ENCODE assay signal across 12 cellular contexts in genomic region chr5:151662805-151663204, GRCh38. TPM values are rescaled to one million over a fixed set of nuclear protein-coding genes. Genes with fewer than 3 reads are reported as not detected.
DNase-seq lines count a peak whose midpoint lies in the region; ATAC-seq and TF ChIP-seq lines count a peak whose summit lies in the region.
"Had no signal": no experiment of that assay in that cellular context is flagged by ENCODE, and none has a peak within 500 bp of the region (broad histone marks: within the 10 kb centered on the region; RNA-seq: fewer than 3 reads in every experiment).

No MANE protein-coding gene starts in this region.

- BruUV-seq in OCI-LY7 (replicated peaks; lab: Mats Ljungman, UMichigan): no TSS peak

- H3K27me3 ChIP-seq in GM06990 (replicated peaks; ENCODE audit: control insufficient read depth, insufficient read depth, low read length): no peaks in the 10 kb centered on the region
- H3K27me3 ChIP-seq: neutrophil had no signal

- H3K4me1 Mint-ChIP-seq in nephron progenitor cell: peaks cover 31% of the 10 kb centered on the region

- no peak for TF ChIP-seq CTCF in GM06990 (IDR thresholded peaks at IDR 0.05; ENCODE audit: insufficient read depth, low read length, poor library complexity, severe bottlenecking)
- TF ChIP-seq CTCF in OCI-LY7 (conservative IDR thresholded peaks at IDR 0.05; ENCODE audit: low read length): no peak
- TF ChIP-seq CTCF in nephron progenitor cell (IDR thresholded peaks at IDR 0.05): no peak

- H3K9me3 ChIP-seq in OCI-LY7 (ENCODE audit: low read length): no peaks in the 10 kb centered on the region
- H3K9me3 ChIP-seq: neutrophil had no signal

- intact Hi-C loops in OCI-LY7 (cut with micrococcal nuclease; ENCODE audit: unreplicated experiment): loop anchor here (1.0 kb wide), 1 partner anchor 40 kb away; no protein-coding TSS in a partner anchor

- no peaks in the 10 kb centered on the region for H4K20me1 ChIP-seq in OCI-LY7 (ENCODE audit: insufficient read depth, low read length)

- ATAC-seq in GM21515 (IDR thresholded peaks at IDR 0.05; ENCODE audit: unreplicated experiment): peak; percentile 50

- no peaks in the 10 kb centered on the region for H3K27me3 Mint-ChIP-seq in nephron progenitor cell (ENCODE audit: low read depth, poor library complexity)

- peaks cover 13% of the 10 kb centered on the region for H3K36me3 ChIP-seq in GM06990 (ENCODE audit: control insufficient read depth, insufficient read depth, low read length)
- no peaks in the 10 kb centered on the region for H3K36me3 ChIP-seq in OCI-LY7 (ENCODE audit: insufficient read depth, low read length)
- H3K36me3 ChIP-seq: neutrophil had no signal

- no peak overlapping the region for H3K27ac ChIP-seq in OCI-LY7 (ENCODE audit: low read depth, low read length, poor library complexity, severe bottlenecking)
- H3K27ac ChIP-seq: neutrophil had no signal

- H3K27ac Mint-ChIP-seq in nephron progenitor cell: peak overlapping the region; percentile 95

- H3K9me3 Mint-ChIP-seq in nephron progenitor cell: no peaks in the 10 kb centered on the region

- DNase-seq in GM06990 (ENCODE audit: extremely low read depth, insufficient read length) (peak; percentile 48), OCI-LY7 (ENCODE audit: low spot score) (no peak), nephron progenitor cell (no peak), LoVo (ENCODE audit: low spot score) (no peak), H4 (ENCODE audit: low spot score) (no peak)
- DNase-seq in stimulated activated CD4-positive, alpha-beta T cell treated with anti-CD3 and anti-CD28 coated beads, Interleukin-15, amount 100 ng/mL, for 24 hours: no peak
- no peak for DNase-seq in stimulated activated naive CD4-positive, alpha-beta T cell treated with Interleukin-2 at 50 U/mL for 16 hours (lab: John Stamatoyannopoulos, UW)
- DNase-seq: activated effector memory CD4-positive, alpha-beta T cell treated with anti-CD3 and anti-CD28 coated beads, Interleukin-2, amount 50 U/mL, for 16 hours; NCI-H1417; stimulated activated CD8-positive, alpha-beta memory T cell treated with anti-CD3 and anti-CD28 coated beads, Interleukin-4, amount 100 ng/mL, for 48 hours had no signal

- CTCF ChIA-PET in OCI-LY7 (lab: Charles Lee; ENCODE audit: unreplicated experiment): interaction anchor here (2.1 kb wide), 1 partner anchor 10 kb away, joined by 10 read pairs; no protein-coding TSS in a partner anchor

- H3K9me2 ChIP-seq in OCI-LY7 (ENCODE audit: insufficient read depth, low read length): no peaks in the 10 kb centered on the region

- no peak overlapping the region for H3K4me2 ChIP-seq in OCI-LY7 (ENCODE audit: low read length)

- peaks cover 50% of the 10 kb centered on the region for H3K36me3 Mint-ChIP-seq in nephron progenitor cell (ENCODE audit: low read depth)

- POLR2A ChIA-PET in OCI-LY7 (lab: Charles Lee): interaction anchor here (1.0 to 2.3 kb wide), 2 partner anchors 20 to 41 kb away, joined by 5 to 7 read pairs; no protein-coding TSS in a partner anchor

- H2AFZ ChIP-seq in OCI-LY7 (ENCODE audit: low read length): peak overlapping the region; percentile 21; the same call in 1 of the 2 replicates

- H3K4me1 ChIP-seq in OCI-LY7 (ENCODE audit: insufficient read depth, low read length, poor library complexity, severe bottlenecking): peaks cover 12% of the 10 kb centered on the region

- H3K4me3 ChIP-seq in GM06990 (replicated peaks; ENCODE audit: low read depth, low read length) (peak overlapping the region; percentile 26), OCI-LY7 (ENCODE audit: low read depth, low read length, poor library complexity, severe bottlenecking) (no peak overlapping the region)

- H3K4me3 Mint-ChIP-seq in nephron progenitor cell: no peak overlapping the region

- H3K79me2 ChIP-seq in OCI-LY7 (ENCODE audit: insufficient read depth, low read depth, low read length): no peaks in the 10 kb centered on the region

RNA-seq across cellular contexts. Expression of gene SPARC, which starts 23.9 kb away (rescaled TPM):
- not detected in 2 replicates for total RNA-seq in OCI-LY7 (2014; rRNA removed; shearing (Covaris generic))
- 0.89 TPM in 1 of 2 replicates, not detected in the other for total RNA-seq in OCI-LY7 (2022)
- 319 and 472 TPM in 2 replicates for total RNA-seq in H4 (2014; rRNA removed; shearing (Covaris generic))

Comparison
In these comparisons a context has a peak if more than half of its experiments do, and no peak if none do; other contexts are left out.
1. RNA of gene SPARC, which starts 23.9 kb away (total RNA-seq): 319 to 472 TPM in H4; 0.89 TPM in OCI-LY7; every median in the first group is over 100 times any median in the second.